In genomic region chr12:112401903-112402498, GRCh38 we compare ENCODE assay signal across 3 cellular contexts.
TF ChIP-seq lines count a peak whose summit lies in the region.

No MANE protein-coding gene starts in this region.

TF ChIP-seq in A549, 52 proteins besides CTCF, POLR2A, EP300 and RAD21:
- TF ChIP-seq RARB (CRISPR knock-in tag; IDR thresholded peaks at IDR 0.05): 0 out of 2 replicates have a peak, but pooled peaks have one; percentile 71
- 0 out of 2 replicates have a peak, but pooled peaks have one; percentile 72 for TF ChIP-seq HOXA7 (CRISPR knock-in tag; IDR thresholded peaks at IDR 0.05)
- TF ChIP-seq FOSB (CRISPR knock-in tag; IDR thresholded peaks at IDR 0.05): peak; percentile 70; the same call in 1 of the 2 replicates
- no peak for TF ChIP-seq ESRRA (IDR thresholded peaks at IDR 0.05; ENCODE audit: borderline replicate concordance, low read length)
- TF ChIP-seq RNF2 (IDR thresholded peaks at IDR 0.05; ENCODE audit: borderline replicate concordance, low read depth): no peak

TF ChIP-seq in HEK293T, 16 proteins besides CTCF, POLR2A, EP300 and RAD21:
- TF ChIP-seq ZNF384 (IDR thresholded peaks at IDR 0.05): 0 out of 2 replicates have a peak, but pooled peaks have one; percentile 59
- no peak for TF ChIP-seq ARNT (IDR thresholded peaks at IDR 0.05)

TF ChIP-seq in K562, 482 proteins besides CTCF, POLR2A, EP300 and RAD21:
- TF ChIP-seq ESRRA (IDR thresholded peaks at IDR 0.05; ENCODE audit: borderline replicate concordance, low read depth): peak; percentile 63; the same call in 1 of the 2 replicates
- no peak for TF ChIP-seq KDM4B (IDR thresholded peaks at IDR 0.05; ENCODE audit: borderline replicate concordance in 2 of 2, low read depth in 1 of 2)
- TF ChIP-seq EGR1 (conservative IDR thresholded peaks at IDR 0.05): 0 out of 2 replicates have a peak, but pooled peaks have one; percentile 27
